8 cellular contexts compared by ENCODE assay signal in the genomic region with DNA sequence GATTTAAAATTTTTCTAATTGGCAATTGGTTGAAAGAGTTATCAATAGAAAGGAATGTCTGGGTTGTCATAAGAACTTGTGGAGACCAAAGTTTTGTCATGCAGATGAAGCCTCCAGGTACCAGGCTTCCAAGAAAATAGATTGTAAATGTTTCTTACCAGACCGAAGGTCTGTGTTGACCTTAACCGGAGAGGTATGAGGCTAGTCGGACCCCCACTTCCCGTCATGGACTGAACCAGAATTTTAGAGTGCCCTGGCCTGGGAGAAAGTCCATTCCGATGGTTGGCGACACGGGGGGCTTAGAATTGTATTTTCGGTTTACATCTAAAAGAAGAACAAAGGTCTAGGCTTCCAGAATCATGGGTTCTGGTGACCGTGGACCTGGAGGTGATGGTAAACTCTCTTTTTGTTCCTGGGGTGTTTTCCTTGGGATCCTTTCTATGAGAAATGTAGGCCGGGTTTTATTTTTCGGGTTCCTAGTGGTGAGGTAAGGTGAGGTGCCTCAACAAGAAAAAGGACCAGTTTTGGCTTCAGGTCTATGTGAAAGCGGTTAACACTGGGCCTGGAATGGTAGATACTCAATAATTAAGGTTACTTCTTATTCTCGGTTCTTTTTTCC. TPM values are rescaled to one million over a fixed set of nuclear protein-coding genes. Genes with fewer than 3 reads are reported as not detected.
DNase-seq lines count a peak whose midpoint lies in the region; ATAC-seq and TF ChIP-seq lines count a peak whose summit lies in the region.

No MANE protein-coding gene starts in this region.

- H3K27me3 ChIP-seq in AG04450 (ENCODE audit: control insufficient read depth, insufficient read depth, low read length) (peaks cover 3% of the 10 kb centered on the region), Karpas-422 (ENCODE audit: low read length) (no peaks in the 10 kb centered on the region), colonic mucosa (no peaks in the 10 kb centered on the region)
- H3K27me3 ChIP-seq in naive thymus-derived CD4-positive, alpha-beta T cell (ENCODE audit: control insufficient read depth in 2 of 2, insufficient read depth in 2 of 2, low read length in 2 of 2) = no peaks in the 10 kb centered on the region

- DNase-seq in AG04450 (ENCODE audit: low read depth, low spot score) = no peak
- DNase-seq in Karpas-422 = no peak
- DNase-seq in colonic mucosa = no peak
- DNase-seq in naive thymus-derived CD4-positive, alpha-beta T cell = no peak
- no peak for DNase-seq in activated gamma-delta T cell treated with Interleukin-2 at 50 U/mL for 16 hours
- DNase-seq in GM10248 (ENCODE audit: extremely low spot score) = no peak

- H3K9me3 ChIP-seq in AG04450 (ENCODE audit: control insufficient read depth, insufficient read depth, low read length) (no peaks in the 10 kb centered on the region; the same call in 1 of the 2 replicates), Karpas-422 (ENCODE audit: low read length) (no peaks in the 10 kb centered on the region), colonic mucosa (no peaks in the 10 kb centered on the region)
- H3K9me3 ChIP-seq in naive thymus-derived CD4-positive, alpha-beta T cell (ENCODE audit: control insufficient read depth in 2 of 3, low read length in 3 of 3) = no peaks in the 10 kb centered on the region

- peak overlapping the region; percentile 84 for H3K4me2 ChIP-seq in Karpas-422 (ENCODE audit: low read depth, low read length, poor library complexity, severe bottlenecking)

- H3K9me2 ChIP-seq in Karpas-422 (replicated peaks; ENCODE audit: insufficient read depth, low read length) = peaks cover 6% of the 10 kb centered on the region; the same call in 1 of the 2 replicates

- H3K27ac ChIP-seq in AG04450 (ENCODE audit: low read depth, low read length) = peak overlapping the region; percentile 39
- peak overlapping the region; percentile 47 for H3K27ac ChIP-seq in Karpas-422 (ENCODE audit: low read length)
- peak overlapping the region; percentile 82 for H3K27ac ChIP-seq in colonic mucosa
- peak overlapping the region; percentile 90 for H3K27ac ChIP-seq in naive thymus-derived CD4-positive, alpha-beta T cell (ENCODE audit: low read depth, low read length)

- peak overlapping the region; percentile 88 to 98 (median 94) for H3K27ac Mint-ChIP-seq in naive thymus-derived CD4-positive, alpha-beta T cell

- peaks cover 26% of the 10 kb centered on the region for H4K20me1 ChIP-seq in Karpas-422 (ENCODE audit: insufficient read depth, low read depth, low read length)

- peaks cover 0 to 12% (median 0%) of the 10 kb centered on the region in 5 donors for H3K27me3 Mint-ChIP-seq in naive thymus-derived CD4-positive, alpha-beta T cell

- H3K4me3 Mint-ChIP-seq in naive thymus-derived CD4-positive, alpha-beta T cell = peak overlapping the region; percentile 83 to 99 (median 92)

- CTCF ChIA-PET in AG04450 (lab: Charles Lee) = no interaction called here
- CTCF ChIA-PET in naive thymus-derived CD4-positive, alpha-beta T cell (lab: Charles Lee) = no interaction called here
- CTCF ChIA-PET in GM10248 (lab: Yijun Ruan, JAX) = no interaction called here

- peaks cover 49% of the 10 kb centered on the region for H3K79me2 ChIP-seq in Karpas-422 (ENCODE audit: low read length)

- peaks cover 0 to 17% (median 12%) of the 10 kb centered on the region in 5 donors for H3K36me3 Mint-ChIP-seq in naive thymus-derived CD4-positive, alpha-beta T cell

- H3K4me1 ChIP-seq in Karpas-422 (ENCODE audit: low read length) (peaks cover 28% of the 10 kb centered on the region), colonic mucosa (no peaks in the 10 kb centered on the region)
- H3K4me1 ChIP-seq in naive thymus-derived CD4-positive, alpha-beta T cell (ENCODE audit: control insufficient read depth in 2 of 2, insufficient read depth in 2 of 2, low read length in 2 of 2) = peaks cover 17 to 19% of the 10 kb centered on the region in 2 donors

- no peak for ATAC-seq in naive thymus-derived CD4-positive, alpha-beta T cell
- ATAC-seq in GM21619 (IDR thresholded peaks at IDR 0.05; ENCODE audit: unreplicated experiment) (no peak), GM21737 (IDR thresholded peaks at IDR 0.05; ENCODE audit: unreplicated experiment) (no peak)

- H3K4me1 Mint-ChIP-seq in naive thymus-derived CD4-positive, alpha-beta T cell = peaks cover 22 to 51% (median 41%) of the 10 kb centered on the region in 7 donors

- TF ChIP-seq CTCF in AG04450 (IDR thresholded peaks at IDR 0.05; ENCODE audit: low read depth, low read length) = no peak
- no peak for TF ChIP-seq CTCF in colonic mucosa (IDR thresholded peaks at IDR 0.05)
- TF ChIP-seq CTCF in GM10248 (IDR thresholded peaks at IDR 0.05; ENCODE audit: control extremely low read depth, extremely low read depth, low read depth, missing control alignments) = no peak

- POLR2A ChIA-PET in AG04450 (lab: Yijun Ruan, JAX) (no interaction called here), GM10248 (lab: Yijun Ruan, JAX) (no interaction called here)
- POLR2A ChIA-PET in naive thymus-derived CD4-positive, alpha-beta T cell (lab: Charles Lee) = interaction anchor here (1.0 to 4.3 kb wide), 2 partner anchors 63 to 70 kb away, joined by 3 to 16 read pairs; no protein-coding TSS in a partner anchor

- peaks cover 23% of the 10 kb centered on the region for H3K36me3 ChIP-seq in Karpas-422 (ENCODE audit: insufficient read depth, low read length)
- H3K36me3 ChIP-seq in colonic mucosa = no peaks in the 10 kb centered on the region
- H3K36me3 ChIP-seq in naive thymus-derived CD4-positive, alpha-beta T cell (ENCODE audit: control insufficient read depth in 2 of 3, insufficient read depth in 3 of 3, low read length in 3 of 3) = peaks cover 0 to 26% (median 0%) of the 10 kb centered on the region in 3 experiments

- peak overlapping the region; percentile 98 for H2AFZ ChIP-seq in Karpas-422 (ENCODE audit: low read length)

- H3K9ac ChIP-seq in Karpas-422 (ENCODE audit: low read length) (peak overlapping the region; percentile 86), colonic mucosa (ENCODE audit: low read depth in 2 of 2, low read length in 2 of 2) (peak overlapping the region; percentile 89 to 96)

- peaks cover 0 to 3% (median 0%) of the 10 kb centered on the region in 11 donors for H3K9me3 Mint-ChIP-seq in naive thymus-derived CD4-positive, alpha-beta T cell

- intact Hi-C loops in colonic mucosa (cut with DNase I) = no loop called here
- intact Hi-C loops in naive thymus-derived CD4-positive, alpha-beta T cell (cut with micrococcal nuclease) = loop anchor here (1.0 to 5.0 kb wide), 5 partner anchors 64 to 825 kb away; a partner anchor contains a TSS

- H3K4me3 ChIP-seq in AG04450 (ENCODE audit: low read depth, low read length) = peak overlapping the region; percentile 90
- peak overlapping the region; percentile 79 for H3K4me3 ChIP-seq in Karpas-422 (ENCODE audit: low read length)
- peak overlapping the region; percentile 73 for H3K4me3 ChIP-seq in colonic mucosa
- H3K4me3 ChIP-seq in naive thymus-derived CD4-positive, alpha-beta T cell (ENCODE audit: low read length) = peak overlapping the region; percentile 81

RNA-seq across cellular contexts. Expression of a gene that starts 0.4 kb away (rescaled TPM):
- 34.7 and 48.2 TPM in 2 replicates for polyA plus RNA-seq in AG04450 (2011; rRNA removed)
- 38.7 and 70.0 TPM in 2 replicates for polyA minus RNA-seq in AG04450 (2011; rRNA and poly(A)+ RNA removed)
- 98.3 and 207 TPM in 2 replicates for total RNA-seq in Karpas-422 (2014; rRNA removed; shearing (Covaris generic); ENCODE audit: low replicate concordance)
- 10 to 100 TPM; 52.1 to 59.0 TPM for total RNA-seq in colonic mucosa
- 10 to 100 TPM; 47.1 to 69.9 (median 66.6) TPM for total RNA-seq in naive thymus-derived CD4-positive, alpha-beta T cell
- polyA plus RNA-seq in naive thymus-derived CD4-positive, alpha-beta T cell = 10 to 100 TPM; 36.7 to 60.7 TPM

Comparison
In these comparisons a context has a peak if more than half of its experiments do, and no peak if none do; other contexts are left out.
1. H3K27ac ChIP-seq: peak in every context shown above with its lines; median percentile 90 in naive thymus-derived CD4-positive, alpha-beta T cell; 82 in colonic mucosa; 47 in Karpas-422; 39 in AG04450.